2 cellular contexts compared by ENCODE assay signal in genomic region chr14:104925941-104926609, GRCh38.
TF ChIP-seq lines count a peak whose summit lies in the region.

No MANE protein-coding gene starts in this region.

TF ChIP-seq in HEK293, 187 proteins besides CTCF, POLR2A, EP300 and RAD21:
- TF ChIP-seq ZNF280C (tag by site-specific recombination; IDR thresholded peaks at IDR 0.05) (no peak), ZNF132 (tag by site-specific recombination; IDR thresholded peaks at IDR 0.05; ENCODE audit: borderline replicate concordance) (no peak), ZIC2 (tag by site-specific recombination; IDR thresholded peaks at IDR 0.05) (peak; percentile 66)

TF ChIP-seq in HepG2, 621 proteins besides CTCF, POLR2A, EP300 and RAD21:
- TF ChIP-seq ZBTB33 (CRISPR knock-in tag; IDR thresholded peaks at IDR 0.05) (peak; percentile 70; the same call in 1 of the 2 replicates), MTF2 (CRISPR knock-in tag; IDR thresholded peaks at IDR 0.05; ENCODE audit: borderline replicate concordance) (no peak), ZNF614 (CRISPR knock-in tag; IDR thresholded peaks at IDR 0.05; ENCODE audit: borderline replicate concordance) (no peak), TOPORS (CRISPR knock-in tag; IDR thresholded peaks at IDR 0.05) (no peak)
